In the genomic region with DNA sequence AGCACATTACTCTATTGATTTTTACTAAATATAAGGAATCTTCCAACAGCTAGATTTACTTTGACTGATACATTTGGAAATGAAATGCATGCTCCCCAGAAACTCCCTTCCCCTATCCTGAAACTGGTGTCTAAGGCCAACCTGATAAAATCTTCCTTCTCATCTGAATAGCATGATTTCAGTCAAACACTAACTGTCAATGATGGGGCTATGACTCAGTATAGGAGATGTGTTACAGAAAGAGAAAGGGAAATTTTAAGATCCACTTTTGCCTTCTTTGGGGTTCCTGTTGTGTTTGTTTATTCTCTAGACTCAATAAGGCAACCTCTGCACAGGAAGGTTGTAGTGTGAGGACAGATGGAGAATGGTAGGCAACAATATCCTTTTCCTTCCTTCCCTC, we compare ENCODE assay signal across 16 cellular contexts.
"Had no signal": no experiment of that assay in that cellular context is flagged by ENCODE, and none has a peak within 500 bp of the region (broad histone marks: within the 10 kb centered on the region; RNA-seq: fewer than 3 reads in every experiment).

No MANE protein-coding gene starts in this region.

- H3K27me3 Mint-ChIP-seq: activated CD8-positive, alpha-beta T cell treated with anti-CD3 and anti-CD28 coated beads for 36 hours; naive thymus-derived CD8-positive, alpha-beta T cell had no signal

- H3K4me3 Mint-ChIP-seq: activated CD8-positive, alpha-beta T cell treated with anti-CD3 and anti-CD28 coated beads for 36 hours had no signal

- H3K36me3 Mint-ChIP-seq: naive thymus-derived CD8-positive, alpha-beta T cell had no signal

- H3K9me3 Mint-ChIP-seq: activated CD8-positive, alpha-beta T cell treated with anti-CD3 and anti-CD28 coated beads for 36 hours had no signal

- H3K27ac Mint-ChIP-seq: activated CD8-positive, alpha-beta T cell treated with anti-CD3 and anti-CD28 coated beads for 36 hours; naive thymus-derived CD8-positive, alpha-beta T cell had no signal

- DNase-seq: activated CD4-positive, alpha-beta T cell treated with anti-CD3 and anti-CD28 coated beads for 4 hours; activated CD8-positive, alpha-beta memory T cell treated with anti-CD3 and anti-CD28 coated beads, Interleukin-2, amount 50 U/mL, for 4 hours; activated CD8-positive, alpha-beta T cell treated with anti-CD3 and anti-CD28 coated beads for 36 hours; activated naive CD4-positive, alpha-beta T cell treated with anti-CD3 and anti-CD28 coated beads, Interleukin-2, amount 50 U/mL, for 16 hours; amygdala; brain microvascular endothelial cell; cortex of kidney; effector CD8-positive, alpha-beta T cell; foreskin fibroblast; hypothalamus; kidney; left ventricle myocardium superior; mesenchymal stem cell; naive thymus-derived CD8-positive, alpha-beta T cell; stimulated activated CD4-positive, alpha-beta T cell treated with anti-CD3 and anti-CD28 coated beads, Interleukin-2, amount 100 ng/mL, for 24 hours; thyroid gland had no signal

- ATAC-seq: activated CD8-positive, alpha-beta T cell treated with anti-CD3 and anti-CD28 coated beads for 36 hours; left ventricle myocardium superior; naive thymus-derived CD8-positive, alpha-beta T cell had no signal
